Comparison of ENCODE assay signal across 27 cellular contexts in the genomic region with DNA sequence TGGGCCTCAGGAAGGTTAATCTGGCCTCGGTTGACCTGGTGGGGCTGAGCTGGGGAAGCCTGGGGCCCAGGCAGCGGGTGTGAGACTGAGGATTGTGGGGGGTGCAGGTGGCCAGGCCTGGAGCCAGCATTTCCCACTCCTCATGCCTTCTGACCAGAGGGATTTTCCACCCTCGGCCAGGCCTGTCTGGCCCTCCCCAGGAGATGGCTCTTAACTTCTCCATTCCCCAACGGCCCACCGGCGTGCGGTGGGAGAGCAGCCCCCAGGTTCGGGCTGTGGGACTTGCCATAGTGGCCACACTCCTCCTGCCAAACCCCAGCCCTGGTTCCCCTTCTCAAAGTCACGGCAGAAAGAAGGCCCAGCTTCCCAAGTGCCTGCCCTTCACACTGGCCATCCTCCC.
"Had no signal": no experiment of that assay in that cellular context is flagged by ENCODE, and none has a peak within 500 bp of the region (broad histone marks: within the 10 kb centered on the region; RNA-seq: fewer than 3 reads in every experiment).

No MANE protein-coding gene starts in this region.

- H3K9me3 Mint-ChIP-seq: memory B cell; natural killer cell; stimulated activated effector memory CD8-positive, alpha-beta T cell treated with anti-CD3 and anti-CD28 coated beads, Interleukin-12 subunit alpha, Interleukin-12 subunit beta, amount 100 ng/mL, for 72 hours had no signal

- H3K9ac ChIP-seq: parathyroid adenoma had no signal

- H3K27ac Mint-ChIP-seq: memory B cell; natural killer cell; stimulated activated effector memory CD8-positive, alpha-beta T cell treated with anti-CD3 and anti-CD28 coated beads, Interleukin-12 subunit alpha, Interleukin-12 subunit beta, amount 100 ng/mL, for 72 hours had no signal

- H3K4me1 ChIP-seq: esophagus squamous epithelium, heart right ventricle, left ventricle myocardium inferior, parathyroid adenoma, psoas muscle, sigmoid colon, stomach, thyroid gland, vagina had no signal

- H3K27ac ChIP-seq: coronary artery, esophagus squamous epithelium, heart right ventricle, left ventricle myocardium inferior, neutrophil, parathyroid adenoma, psoas muscle, sigmoid colon, stomach, thyroid gland, vagina had no signal

- H3K36me3 ChIP-seq: esophagus squamous epithelium, heart right ventricle, left ventricle myocardium inferior, neutrophil, sigmoid colon, stomach, thyroid gland, vagina had no signal

- H3K4me3 Mint-ChIP-seq: memory B cell; natural killer cell; stimulated activated effector memory CD8-positive, alpha-beta T cell treated with anti-CD3 and anti-CD28 coated beads, Interleukin-12 subunit alpha, Interleukin-12 subunit beta, amount 100 ng/mL, for 72 hours had no signal

- H2AFZ ChIP-seq: parathyroid adenoma had no signal

- ATAC-seq: left colon; natural killer cell; psoas muscle; right cardiac atrium; stimulated activated effector memory CD8-positive, alpha-beta T cell treated with anti-CD3 and anti-CD28 coated beads, Interleukin-12 subunit alpha, Interleukin-12 subunit beta, amount 100 ng/mL, for 72 hours had no signal

- H3K9me3 ChIP-seq: esophagus squamous epithelium, heart right ventricle, left ventricle myocardium inferior, neutrophil, psoas muscle, sigmoid colon, stomach, thyroid gland, vagina had no signal

- H3K36me3 Mint-ChIP-seq: memory B cell; natural killer cell; stimulated activated effector memory CD8-positive, alpha-beta T cell treated with anti-CD3 and anti-CD28 coated beads, Interleukin-12 subunit alpha, Interleukin-12 subunit beta, amount 100 ng/mL, for 72 hours had no signal

- H3K27me3 ChIP-seq: neutrophil, thyroid gland, vagina had no signal

- H3K4me3 ChIP-seq: coronary artery, esophagus squamous epithelium, heart right ventricle, left ventricle myocardium inferior, lung, psoas muscle, sigmoid colon, stomach, thyroid gland, vagina had no signal

- DNase-seq: dermis blood vessel endothelial cell; effector memory CD4-positive, alpha-beta T cell; erythroblast; esophagus squamous epithelium; foreskin melanocyte; glutamatergic neuron; heart right ventricle; hippocampal formation; left colon; left ventricle myocardium inferior; psoas muscle; right cardiac atrium; sigmoid colon; stimulated activated CD4-positive, alpha-beta T cell treated with anti-CD3 and anti-CD28 coated beads, Interleukin-2, amount 100 ng/mL, for 24 hours; stimulated activated CD4-positive, alpha-beta T cell treated with anti-CD3 and anti-CD28 coated beads, Interleukin-4, amount 100 ng/mL, for 24 hours; stimulated activated naive CD4-positive, alpha-beta T cell treated with Interleukin-2 at 50 U/mL for 16 hours; stomach; thyroid gland; trophoblast cell had no signal
